In the genomic region with DNA sequence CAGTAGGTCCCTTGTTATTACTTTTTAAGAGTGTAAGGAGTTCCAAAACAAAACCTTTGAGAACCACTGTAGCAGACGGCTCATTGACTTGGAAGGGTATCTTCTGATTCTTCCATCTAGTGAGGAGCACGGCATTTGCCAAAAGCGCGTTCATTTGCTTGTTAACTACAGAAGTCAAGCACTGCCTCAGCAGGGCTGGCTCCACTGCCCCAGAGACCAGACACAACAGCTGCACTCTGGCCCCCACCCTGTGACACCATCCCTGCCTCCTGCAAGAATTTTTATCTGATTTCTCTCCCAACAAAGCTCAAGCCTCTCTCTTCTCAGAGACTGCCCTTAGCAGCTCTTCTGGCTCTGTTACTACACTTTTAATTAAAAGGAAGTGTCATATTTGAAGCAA, we compare ENCODE assay signal across 17 cellular contexts. TPM values are rescaled to one million over a fixed set of nuclear protein-coding genes. Genes with fewer than 3 reads are reported as not detected.
A peak's percentile ranks its signal among the peaks of the same experiment; 100 is the strongest.
DNase-seq lines count a peak whose midpoint lies in the region; ATAC-seq and TF ChIP-seq lines count a peak whose summit lies in the region.
"Had no signal": no experiment of that assay in that cellular context is flagged by ENCODE, and none has a peak within 500 bp of the region (broad histone marks: within the 10 kb centered on the region; RNA-seq: fewer than 3 reads in every experiment).

No MANE protein-coding gene starts in this region.

- H3K4me3 Mint-ChIP-seq in neural progenitor cell = no peak overlapping the region

- no peaks in the 10 kb centered on the region for H3K36me3 Mint-ChIP-seq in neural progenitor cell

- H3K27me3 Mint-ChIP-seq in neural progenitor cell (ENCODE audit: insufficient read depth, low read depth) = peaks cover 2% of the 10 kb centered on the region

- H3K36me3 ChIP-seq in left ventricle myocardium inferior (no peaks in the 10 kb centered on the region), neural progenitor cell (no peaks in the 10 kb centered on the region)

- no peaks in the 10 kb centered on the region for H3F3A ChIP-seq in neural progenitor cell (ENCODE audit: low read depth)

- H4K20me1 ChIP-seq in neural progenitor cell (ENCODE audit: low read depth) = no peaks in the 10 kb centered on the region

- peak; percentile 25 for DNase-seq in activated effector memory CD4-positive, alpha-beta T cell treated with anti-CD3 and anti-CD28 coated beads, Interleukin-2, amount 50 U/mL, for 16 hours
- DNase-seq in activated effector memory CD4-positive, alpha-beta T cell treated with Interleukin-2 at 50 U/mL for 16 hours = no peak
- DNase-seq in OCI-M1 (lab: John Stamatoyannopoulos, UW) (peak; percentile 2), left ventricle myocardium inferior (peak; percentile 20), neural progenitor cell (ENCODE audit: low spot score) (no peak), medulla oblongata (ENCODE audit: extremely low spot score) (no peak)
- DNase-seq: C1 segment of cervical spinal cord, DND-41, GDM1, GOT3, Karpas-422, NCI-H187, NCI-H345, NCI-H526 treated with DMSO at 0.1 percent for 48 hours, SK-N-SH had no signal

- H3K27me3 ChIP-seq in left ventricle myocardium inferior (ENCODE audit: low read depth) = no peaks in the 10 kb centered on the region
- no peaks in the 10 kb centered on the region for H3K27me3 ChIP-seq in neural progenitor cell

- ATAC-seq in HG03159 (IDR thresholded peaks at IDR 0.05; ENCODE audit: unreplicated experiment) (no peak), GM21423 (IDR thresholded peaks at IDR 0.05; ENCODE audit: unreplicated experiment) (no peak)

- intact Hi-C loops in left ventricle myocardium inferior (cut with micrococcal nuclease) = loop anchor here (10.0 kb wide), 1 partner anchor 428 kb away; no protein-coding TSS in a partner anchor

- no peaks in the 10 kb centered on the region for H3K9me3 ChIP-seq in left ventricle myocardium inferior (replicated peaks)
- no peaks in the 10 kb centered on the region for H3K9me3 ChIP-seq in neural progenitor cell (ENCODE audit: low read depth)
- H3K9me3 ChIP-seq: SK-N-SH had no signal

- H3K79me2 ChIP-seq in neural progenitor cell (ENCODE audit: low read depth) = no peaks in the 10 kb centered on the region

- H3K4me1 ChIP-seq in left ventricle myocardium inferior (no peaks in the 10 kb centered on the region), neural progenitor cell (no peaks in the 10 kb centered on the region)

- TF ChIP-seq CTCF in left ventricle myocardium inferior (IDR thresholded peaks at IDR 0.05; ENCODE audit: borderline replicate concordance) (no peak), neural progenitor cell (IDR thresholded peaks at IDR 0.05) (no peak)

- H2AFZ ChIP-seq in neural progenitor cell (replicated peaks) = peak overlapping the region; percentile 72

- H3K9me3 Mint-ChIP-seq in neural progenitor cell = no peaks in the 10 kb centered on the region

- H3K9ac ChIP-seq in neural progenitor cell = no peak overlapping the region
- H3K9ac ChIP-seq: SK-N-SH had no signal

- no peak overlapping the region for H3K4me2 ChIP-seq in neural progenitor cell
- H3K4me2 ChIP-seq: SK-N-SH had no signal

- no peak overlapping the region for H3K27ac ChIP-seq in left ventricle myocardium inferior (replicated peaks)
- no peak overlapping the region for H3K27ac ChIP-seq in neural progenitor cell

- peaks cover 4% of the 10 kb centered on the region for H3K4me1 Mint-ChIP-seq in neural progenitor cell

- H3K27ac Mint-ChIP-seq in neural progenitor cell = no peak overlapping the region

- no peak overlapping the region for H3K4me3 ChIP-seq in left ventricle myocardium inferior
- H3K4me3 ChIP-seq in neural progenitor cell = no peak overlapping the region

RNA-seq across cellular contexts. Expression of gene XPO4, which starts 20.7 kb away (rescaled TPM):
- 32.0 TPM for total RNA-seq in left ventricle myocardium inferior
- total RNA-seq in neural progenitor cell (ENCODE audit: low replicate concordance) = 32.4 and 44.9 TPM in 2 replicates

Comparison
In these comparisons a context has a peak if more than half of its experiments do, and no peak if none do; other contexts are left out.
1. DNase-seq: peak in activated effector memory CD4-positive, alpha-beta T cell treated with anti-CD3 and anti-CD28 coated beads, Interleukin-2, amount 50 U/mL, for 16 hours (single experiment), OCI-M1 (single experiment) and left ventricle myocardium inferior (single experiment); none in activated effector memory CD4-positive, alpha-beta T cell treated with Interleukin-2 at 50 U/mL for 16 hours (single experiment), neural progenitor cell (single experiment) and medulla oblongata (single experiment).